In the genomic region with DNA sequence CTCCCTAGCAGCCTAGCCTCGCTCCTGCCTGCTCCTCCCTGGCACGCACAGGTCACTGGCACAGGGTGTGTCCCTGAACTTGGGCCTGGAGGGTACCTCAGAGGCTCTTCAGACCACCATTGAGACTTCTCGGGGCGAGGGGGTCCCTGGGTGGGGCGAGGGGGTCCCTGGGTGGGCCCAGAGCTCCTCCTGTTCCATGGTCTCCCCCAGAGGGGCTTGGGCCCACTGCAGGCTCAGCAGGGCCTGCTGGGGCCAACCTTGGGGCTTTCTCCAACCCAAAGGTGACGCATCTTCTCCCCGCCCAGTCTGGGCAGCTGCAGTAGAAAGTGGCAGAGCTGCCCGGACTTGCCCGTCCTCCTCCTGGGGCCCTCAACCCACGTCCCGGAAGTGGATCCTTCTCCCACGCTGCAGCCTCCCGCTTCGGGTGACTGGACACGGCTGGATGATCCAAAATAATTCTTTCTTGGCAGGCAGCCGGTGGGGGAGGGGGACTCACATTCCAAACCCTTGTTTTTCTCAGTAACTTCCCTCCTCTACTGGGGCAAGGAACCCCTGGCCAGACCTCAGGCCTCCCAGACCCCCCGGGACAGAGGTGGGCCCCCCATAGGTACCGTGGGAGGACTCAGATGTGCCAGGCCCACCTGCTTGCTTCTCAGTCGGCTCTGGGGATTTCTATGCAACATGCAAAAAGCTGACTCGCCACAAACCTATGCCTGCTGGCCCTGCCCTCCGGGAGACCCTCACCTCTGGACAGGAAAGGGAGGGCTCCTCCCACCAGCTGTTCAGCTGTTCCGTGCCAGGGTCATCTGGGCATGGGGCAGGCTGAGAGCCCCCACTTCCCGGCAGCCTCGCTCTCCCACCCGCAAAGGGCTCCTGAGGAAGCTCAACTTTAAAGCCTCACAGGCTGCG, we compare ENCODE assay signal across 9 cellular contexts. TPM values are rescaled to one million over a fixed set of nuclear protein-coding genes. Genes with fewer than 3 reads are reported as not detected.
DNase-seq lines count a peak whose midpoint lies in the region; ATAC-seq and TF ChIP-seq lines count a peak whose summit lies in the region.
"Had no signal": no experiment of that assay in that cellular context is flagged by ENCODE, and none has a peak within 500 bp of the region (broad histone marks: within the 10 kb centered on the region; RNA-seq: fewer than 3 reads in every experiment).

No MANE protein-coding gene starts in this region.

- peak overlapping the region; percentile 86 for H3K18ac ChIP-seq in IMR-90 (ENCODE audit: low read depth, low read length)

- peak overlapping the region; percentile 96 for H3K27ac ChIP-seq in IMR-90 (ENCODE audit: insufficient read depth, low read length)
- peak overlapping the region; percentile 60 to 89 (median 73) for H3K27ac ChIP-seq in right lobe of liver

- ATAC-seq in IMR-90 (ENCODE audit: low read depth) (peak; percentile 63), right lobe of liver (peak; percentile 47 to 63 (median 56)), HG03095 (IDR thresholded peaks at IDR 0.05; ENCODE audit: unreplicated experiment) (no peak)

- H3K9me3 ChIP-seq in IMR-90 (ENCODE audit: control insufficient read depth, insufficient read depth, low read length) (no peaks in the 10 kb centered on the region), right lobe of liver (no peaks in the 10 kb centered on the region)

- intact Hi-C loops in IMR-90 (cut with micrococcal nuclease): loop anchor here (2.0 to 5.0 kb wide), 3 partner anchors 13 to 34 kb away; partner anchors contain the start of genes DENND6B and MAPK11
- intact Hi-C loops in right lobe of liver (cut with DNase I): no loop called here

- peak overlapping the region; percentile 88; the same call in 1 of the 3 replicates for H2BK15ac ChIP-seq in IMR-90 (ENCODE audit: low read depth, low read length)

- TF ChIP-seq POLR2A in IMR-90 (IDR thresholded peaks at IDR 0.05; ENCODE audit: low read depth, low read length) (peak; percentile 69), right lobe of liver (IDR thresholded peaks at IDR 0.05) (no peak)

- H4K8ac ChIP-seq in IMR-90 (ENCODE audit: low read depth in 2 of 2, low read length in 2 of 2): peak overlapping the region; percentile 85 to 94

- H2BK20ac ChIP-seq in IMR-90 (ENCODE audit: low read depth, low read length): peak overlapping the region; percentile 72

- DNase-seq in NCI-H2081 (lab: John Stamatoyannopoulos, UW) (peak; percentile 65 to 68), NCI-H2081 treated with DMSO at 0.1 percent for 48 hours (lab: John Stamatoyannopoulos, UW) (no peak), IMR-90 (peak; percentile 95), SHP77 treated with DMSO at 0.1 percent for 48 hours (lab: John Stamatoyannopoulos, UW) (peak; percentile 71), dermis microvascular lymphatic vessel endothelial cell (ENCODE audit: low read depth in 2 of 2) (peak; percentile 54 to 90), right lobe of liver (peak; percentile 86 to 90 (median 89)), stromal cell of bone marrow (ENCODE audit: low read depth) (peak; percentile 92)
- DNase-seq: CD4-positive, CD25-positive, alpha-beta regulatory T cell had no signal

- H2AK9ac ChIP-seq in IMR-90 (replicated peaks; ENCODE audit: low read depth, low read length, poor library complexity): peak overlapping the region; percentile 95

- H3K4me3 ChIP-seq in IMR-90 (ENCODE audit: insufficient read depth, low read depth, low read length): peak overlapping the region; percentile 97
- peak overlapping the region; percentile 71 to 91 (median 88) for H3K4me3 ChIP-seq in right lobe of liver

- peak; percentile 28 for TF ChIP-seq RAD21 in IMR-90 (IDR thresholded peaks at IDR 0.05; ENCODE audit: low read length)

- peak overlapping the region; percentile 97 for H4K91ac ChIP-seq in IMR-90 (ENCODE audit: insufficient read depth, low read depth, low read length)

- peak overlapping the region; percentile 84 for H3K56ac ChIP-seq in IMR-90 (ENCODE audit: extremely low read depth, insufficient read depth, low read length)

- H3K14ac ChIP-seq in IMR-90 (replicated peaks; ENCODE audit: low read depth, low read length): peak overlapping the region; percentile 98

- no TSS peak for BruUV-seq in IMR-90 (replicated peaks; lab: Mats Ljungman, UMichigan)

- H3K4me2 ChIP-seq in IMR-90 (ENCODE audit: low read depth, low read length): peak overlapping the region; percentile 85

- in situ Hi-C loops in IMR-90 (cut with MboI; ENCODE audit: low sequenced_read_pairs): no loop called here

- H4K20me1 ChIP-seq in IMR-90 (ENCODE audit: insufficient read depth, low read length): peaks cover 54% of the 10 kb centered on the region

- peak overlapping the region; percentile 91 for H2BK120ac ChIP-seq in IMR-90 (ENCODE audit: low read depth, low read length)

- POLR2A ChIA-PET in IMR-90 (lab: Charles Lee; ENCODE audit: unreplicated experiment): interaction anchor here (1.2 kb wide), 1 partner anchor 11 kb away, joined by 6 read pairs; no protein-coding TSS in a partner anchor

- H3K79me1 ChIP-seq in IMR-90 (ENCODE audit: low read depth in 1 of 2, low read length in 2 of 2): peaks cover 0 to 44% of the 10 kb centered on the region in 2 experiments; a peak in 2 of 4 replicates

- H3K4ac ChIP-seq in IMR-90 (ENCODE audit: low read depth, low read length): peak overlapping the region; percentile 99

- peak overlapping the region; percentile 87 for H4K5ac ChIP-seq in IMR-90 (ENCODE audit: low read depth, low read length)

- H2AFZ ChIP-seq in IMR-90 (replicated peaks; ENCODE audit: low read length, poor library complexity): peak overlapping the region; percentile 53

- H2BK5ac ChIP-seq in IMR-90 (ENCODE audit: low read depth, low read length, poor library complexity, severe bottlenecking): peak overlapping the region; percentile 95

- H3K9me1 ChIP-seq in IMR-90 (ENCODE audit: insufficient read depth, low read length): peaks cover 22% of the 10 kb centered on the region

- peak overlapping the region; percentile 95 for H3K23ac ChIP-seq in IMR-90 (ENCODE audit: low read depth, low read length)

- H3K36me3 ChIP-seq in IMR-90 (ENCODE audit: control insufficient read depth, insufficient read depth, low read length): peaks cover 20% of the 10 kb centered on the region; the same call in 1 of the 2 replicates
- H3K36me3 ChIP-seq in right lobe of liver: no peaks in the 10 kb centered on the region

- peak overlapping the region; percentile 95 for H3K9ac ChIP-seq in IMR-90 (ENCODE audit: low read depth, low read length)

- H2AK5ac ChIP-seq in IMR-90 (ENCODE audit: low read depth, low read length): peak overlapping the region; percentile 99

- dilution Hi-C loops in IMR-90 (cut with HindIII; ENCODE audit: low sequenced_read_pairs, unreplicated experiment): no loop called here

- CTCF ChIA-PET in IMR-90 (lab: Yijun Ruan, JAX): interaction anchor here (0.8 kb wide), 1 partner anchor 65 kb away, joined by 4 read pairs; no protein-coding TSS in a partner anchor

- peaks cover 59% of the 10 kb centered on the region for H3K4me1 ChIP-seq in IMR-90 (ENCODE audit: control insufficient read depth, insufficient read depth, low read length)
- peaks cover 0 to 46% (median 20%) of the 10 kb centered on the region in 4 donors for H3K4me1 ChIP-seq in right lobe of liver

- H3K27me3 ChIP-seq in IMR-90 (ENCODE audit: control insufficient read depth, insufficient read depth, low read length) (no peaks in the 10 kb centered on the region), right lobe of liver (no peaks in the 10 kb centered on the region)

- 5% methylated on average over 15 of the region's 26 CpGs; no CpG with 5 or more reads in 1 of the 2 experiments for WGBS in IMR-90 (ENCODE audit: extremely low coverage in 2 of 2, insufficient read length in 1 of 2), 2 experiments
- WGBS in right lobe of liver (ENCODE audit: insufficient coverage, low coverage, low lambda C conversion rate, missing lambda C conversion rate): 4% methylated on average over 11 of the region's 26 CpGs

- no peak for TF ChIP-seq CTCF in IMR-90 (conservative IDR thresholded peaks at IDR 0.05; ENCODE audit: low read depth, low read length)
- no peak for TF ChIP-seq CTCF in right lobe of liver (IDR thresholded peaks at IDR 0.05)

RNA-seq across cellular contexts. Expression of gene PLXNB2, which starts 1.5 kb away (rescaled TPM):
- total RNA-seq in IMR-90 (2012; rRNA removed) (73.1 and 84.7 TPM in 2 replicates), dermis microvascular lymphatic vessel endothelial cell (49.4 and 71.9 TPM in 2 replicates), right lobe of liver (100 to 1,000 TPM; 154 to 181 (median 161) TPM)
- polyA plus RNA-seq in IMR-90 (2012; rRNA removed): 202 and 220 TPM in 2 replicates
- polyA plus RNA-seq in IMR-90 (2012; cell fraction: cytosol; rRNA removed): 120 and 220 TPM in 2 replicates
- 452 and 943 TPM in 2 replicates for polyA plus RNA-seq in IMR-90 (2012; cell fraction: nucleus; rRNA removed; ENCODE audit: low replicate concordance)

RNA-seq across cellular contexts. Expression of gene DENND6B, which starts 20.9 kb away (rescaled TPM):
- total RNA-seq in IMR-90 (2012; rRNA removed): 0.36 and 0.56 TPM in 2 replicates
- 4.9 and 5.3 TPM in 2 replicates for polyA plus RNA-seq in IMR-90 (2012; rRNA removed)
- 3.0 and 4.6 TPM in 2 replicates for polyA plus RNA-seq in IMR-90 (2012; cell fraction: cytosol; rRNA removed)
- 15.5 and 36.4 TPM in 2 replicates for polyA plus RNA-seq in IMR-90 (2012; cell fraction: nucleus; rRNA removed; ENCODE audit: low replicate concordance)
- 0.64 and 1.9 TPM in 2 replicates for total RNA-seq in dermis microvascular lymphatic vessel endothelial cell
- 1 to 10 TPM in 5 of 6 experiments, under 1 TPM in 1; 0.98 to 4.1 (median 1.9) TPM for total RNA-seq in right lobe of liver

RNA-seq across cellular contexts. Expression of gene MAPK11, which starts 35.7 kb away (rescaled TPM):
- 7.5 and 8.1 TPM in 2 replicates for total RNA-seq in IMR-90 (2012; rRNA removed)
- 14.4 and 16.6 TPM in 2 replicates for polyA plus RNA-seq in IMR-90 (2012; rRNA removed)
- 11.1 and 14.2 TPM in 2 replicates for polyA plus RNA-seq in IMR-90 (2012; cell fraction: cytosol; rRNA removed)
- 42.0 and 90.5 TPM in 2 replicates for polyA plus RNA-seq in IMR-90 (2012; cell fraction: nucleus; rRNA removed; ENCODE audit: low replicate concordance)
- 19.9 and 25.9 TPM in 2 replicates for total RNA-seq in dermis microvascular lymphatic vessel endothelial cell
- 1 to 10 TPM; 1.7 to 6.4 (median 2.5) TPM for total RNA-seq in right lobe of liver

RNA-seq across cellular contexts. Expression of gene PPP6R2, which starts 37.2 kb away (rescaled TPM):
- 49.4 and 51.6 TPM in 2 replicates for total RNA-seq in IMR-90 (2012; rRNA removed)
- polyA plus RNA-seq in IMR-90 (2012; rRNA removed): 46.9 and 49.2 TPM in 2 replicates
- 42.4 and 51.0 TPM in 2 replicates for polyA plus RNA-seq in IMR-90 (2012; cell fraction: cytosol; rRNA removed)
- 130 and 243 TPM in 2 replicates for polyA plus RNA-seq in IMR-90 (2012; cell fraction: nucleus; rRNA removed; ENCODE audit: low replicate concordance)
- total RNA-seq in dermis microvascular lymphatic vessel endothelial cell: 39.4 and 58.5 TPM in 2 replicates
- total RNA-seq in right lobe of liver: 10 to 100 TPM; 38.3 to 80.3 (median 54.4) TPM

RNA-seq across cellular contexts. Expression of gene MAPK12, which starts 44.4 kb away (rescaled TPM):
- 35.6 and 41.0 TPM in 2 replicates for total RNA-seq in IMR-90 (2012; rRNA removed)
- 56.3 and 59.9 TPM in 2 replicates for polyA plus RNA-seq in IMR-90 (2012; rRNA removed)
- polyA plus RNA-seq in IMR-90 (2012; cell fraction: cytosol; rRNA removed): 42.8 and 49.5 TPM in 2 replicates
- polyA plus RNA-seq in IMR-90 (2012; cell fraction: nucleus; rRNA removed; ENCODE audit: low replicate concordance): 269 and 452 TPM in 2 replicates
- total RNA-seq in dermis microvascular lymphatic vessel endothelial cell: 40.6 and 70.2 TPM in 2 replicates
- total RNA-seq in right lobe of liver: 1 to 10 TPM; 2.1 to 7.6 (median 3.6) TPM
